In the genomic region with DNA sequence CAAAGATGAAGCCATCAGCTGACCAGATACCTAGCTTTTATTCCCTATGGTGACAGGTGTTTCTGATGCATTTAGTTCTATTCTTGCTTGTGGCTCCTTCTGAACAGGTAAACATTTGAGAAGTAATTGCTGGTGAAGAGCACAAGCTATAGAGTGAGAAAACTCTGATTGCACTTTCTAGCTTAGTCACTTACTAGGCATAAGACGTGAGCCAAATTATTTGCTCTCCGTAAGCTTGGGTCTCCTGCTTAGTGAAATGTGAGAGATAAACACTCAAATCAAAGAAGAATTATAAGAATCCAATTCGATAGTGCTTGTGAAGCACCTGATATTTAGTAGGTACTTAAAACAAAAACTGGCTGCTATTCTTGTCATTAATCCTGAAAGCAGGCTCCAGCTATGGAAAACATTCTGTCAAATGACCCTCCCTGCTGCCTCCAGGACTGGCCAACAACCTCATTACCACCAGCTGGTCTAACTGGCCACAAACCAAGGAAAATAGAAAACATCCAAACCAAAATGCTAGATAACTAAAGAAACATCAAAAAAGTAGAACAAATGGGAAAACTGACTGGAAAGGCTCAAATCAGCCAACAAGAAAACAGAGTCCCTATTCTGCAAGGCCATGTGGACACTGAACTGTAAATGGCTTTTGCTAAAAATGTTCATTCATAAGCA, we compare ENCODE assay signal across 29 cellular contexts.
A peak's percentile ranks its signal among the peaks of the same experiment; 100 is the strongest.
DNase-seq lines count a peak whose midpoint lies in the region; ATAC-seq and TF ChIP-seq lines count a peak whose summit lies in the region.
"Had no signal": no experiment of that assay in that cellular context is flagged by ENCODE, and none has a peak within 500 bp of the region (broad histone marks: within the 10 kb centered on the region; RNA-seq: fewer than 3 reads in every experiment).

No MANE protein-coding gene starts in this region.

- H3K4me1 Mint-ChIP-seq in CD14-positive monocyte: no peaks in the 10 kb centered on the region
- H3K4me1 Mint-ChIP-seq: activated CD4-positive, alpha-beta T cell treated with anti-CD3 and anti-CD28 coated beads, Interleukin-2, amount 10 ng/mL, durations not matched to agents 24 days and 14 days; activated naive CD8-positive, alpha-beta T cell treated with anti-CD3 and anti-CD28 coated beads, Interleukin-2, amount 10 ng/mL, durations not matched to agents 7 days and 5 days; immature natural killer cell; stimulated activated memory B cell treated with anti-CD40 and anti-IgM and Interleukin-4, amounts not matched to agents 10 μg/mL and 1 μg/mL and 100 μg/mL, for 72 hours had no signal

- TF ChIP-seq CTCF in heart right ventricle (IDR thresholded peaks at IDR 0.05) (no peak), ovary (IDR thresholded peaks at IDR 0.05) (no peak), sigmoid colon (IDR thresholded peaks at IDR 0.05) (no peak), CD14-positive monocyte (IDR thresholded peaks at IDR 0.05) (no peak)

- no peak overlapping the region for H3K4me3 ChIP-seq in heart right ventricle
- H3K4me3 ChIP-seq in ovary: no peak overlapping the region
- no peak overlapping the region for H3K4me3 ChIP-seq in sigmoid colon
- H3K4me3 ChIP-seq: colonic mucosa, GM23248, right lobe of liver, upper lobe of right lung had no signal

- H3K27me3 ChIP-seq in heart right ventricle (no peaks in the 10 kb centered on the region), ovary (no peaks in the 10 kb centered on the region), sigmoid colon (no peaks in the 10 kb centered on the region)
- H3K27me3 ChIP-seq: brain microvascular endothelial cell, colonic mucosa, foreskin keratinocyte, right lobe of liver, upper lobe of right lung had no signal

- no peaks in the 10 kb centered on the region for H3K36me3 ChIP-seq in heart right ventricle
- no peaks in the 10 kb centered on the region for H3K36me3 ChIP-seq in ovary
- no peaks in the 10 kb centered on the region for H3K36me3 ChIP-seq in sigmoid colon
- H3K36me3 ChIP-seq: brain microvascular endothelial cell, colonic mucosa, right lobe of liver, upper lobe of right lung had no signal

- H3K27me3 Mint-ChIP-seq in CD14-positive monocyte (ENCODE audit: low read depth in 3 of 3): no peaks in the 10 kb centered on the region
- H3K27me3 Mint-ChIP-seq: activated CD4-positive, alpha-beta T cell treated with anti-CD3 and anti-CD28 coated beads, Interleukin-2, amount 10 ng/mL, durations not matched to agents 24 days and 14 days; activated naive CD8-positive, alpha-beta T cell treated with anti-CD3 and anti-CD28 coated beads, Interleukin-2, amount 10 ng/mL, durations not matched to agents 7 days and 5 days; natural killer cell treated with Interleukin-12 subunit alpha and Interleukin-12 subunit beta and Interleukin-15 and Interleukin-18, amount 100 ng/mL, for 72 hours; stimulated activated memory B cell treated with anti-CD40 and anti-IgM and Interleukin-4, amounts not matched to agents 10 μg/mL and 1 μg/mL and 100 μg/mL, for 72 hours had no signal

- H3K9me3 ChIP-seq in heart right ventricle (no peaks in the 10 kb centered on the region), ovary (no peaks in the 10 kb centered on the region), sigmoid colon (no peaks in the 10 kb centered on the region)
- H3K9me3 ChIP-seq: colonic mucosa, right lobe of liver, upper lobe of right lung had no signal

- H3K9me3 Mint-ChIP-seq in CD14-positive monocyte: peaks cover 0 to 5% (median 2%) of the 10 kb centered on the region in 7 donors
- H3K9me3 Mint-ChIP-seq: activated CD4-positive, alpha-beta T cell treated with anti-CD3 and anti-CD28 coated beads, Interleukin-2, amount 10 ng/mL, durations not matched to agents 24 days and 14 days; activated naive CD8-positive, alpha-beta T cell treated with anti-CD3 and anti-CD28 coated beads, Interleukin-2, amount 10 ng/mL, durations not matched to agents 7 days and 5 days; stimulated activated memory B cell treated with anti-CD40 and anti-IgM and Interleukin-4, amounts not matched to agents 10 μg/mL and 1 μg/mL and 100 μg/mL, for 72 hours had no signal

- ATAC-seq in heart right ventricle: peak in 7 of 8 donors; percentile 55 to 87 (median 70)
- ATAC-seq: foreskin keratinocyte; natural killer cell treated with Interleukin-12 subunit alpha and Interleukin-12 subunit beta and Interleukin-15 and Interleukin-18, amount 100 ng/mL, for 72 hours; right lobe of liver; stimulated activated memory B cell treated with anti-CD40 and anti-IgM and Interleukin-4, amounts not matched to agents 10 μg/mL and 1 μg/mL and 100 μg/mL, for 72 hours; upper lobe of right lung had no signal

- 35 to 55% methylated on average over 3 of the region's 3 CpGs for WGBS in heart right ventricle, 2 donors
- WGBS in ovary, 3 donors: 8 to 16% (median 16%) methylated on average over 3 of the region's 3 CpGs
- WGBS in sigmoid colon, 2 donors: 70 to 73% methylated on average over 3 of the region's 3 CpGs

- no peak overlapping the region for H3K4me3 Mint-ChIP-seq in CD14-positive monocyte
- H3K4me3 Mint-ChIP-seq: activated CD4-positive, alpha-beta T cell treated with anti-CD3 and anti-CD28 coated beads, Interleukin-2, amount 10 ng/mL, durations not matched to agents 24 days and 14 days; activated naive CD8-positive, alpha-beta T cell treated with anti-CD3 and anti-CD28 coated beads, Interleukin-2, amount 10 ng/mL, durations not matched to agents 7 days and 5 days; immature natural killer cell; natural killer cell treated with Interleukin-12 subunit alpha and Interleukin-12 subunit beta and Interleukin-15 and Interleukin-18, amount 100 ng/mL, for 72 hours; stimulated activated memory B cell treated with anti-CD40 and anti-IgM and Interleukin-4, amounts not matched to agents 10 μg/mL and 1 μg/mL and 100 μg/mL, for 72 hours had no signal

- intact Hi-C loops in heart right ventricle (cut with DNase I) (loop anchor here in 1 of 10 donors (5.0 kb wide), 1 partner anchor 70 kb away; no protein-coding TSS in a partner anchor), ovary (cut with DNase I) (no loop called here), sigmoid colon (cut with DNase I) (no loop called here), CD14-positive monocyte (cut with micrococcal nuclease) (no loop called here)

- peak overlapping the region in 1 of 7 donors; percentile 61 for H3K27ac Mint-ChIP-seq in CD14-positive monocyte
- H3K27ac Mint-ChIP-seq: activated CD4-positive, alpha-beta T cell treated with anti-CD3 and anti-CD28 coated beads, Interleukin-2, amount 10 ng/mL, durations not matched to agents 24 days and 14 days; activated naive CD8-positive, alpha-beta T cell treated with anti-CD3 and anti-CD28 coated beads, Interleukin-2, amount 10 ng/mL, durations not matched to agents 7 days and 5 days; immature natural killer cell; natural killer cell treated with Interleukin-12 subunit alpha and Interleukin-12 subunit beta and Interleukin-15 and Interleukin-18, amount 100 ng/mL, for 72 hours; stimulated activated memory B cell treated with anti-CD40 and anti-IgM and Interleukin-4, amounts not matched to agents 10 μg/mL and 1 μg/mL and 100 μg/mL, for 72 hours had no signal

- no peaks in the 10 kb centered on the region for H3K36me3 Mint-ChIP-seq in CD14-positive monocyte
- H3K36me3 Mint-ChIP-seq: activated naive CD8-positive, alpha-beta T cell treated with anti-CD3 and anti-CD28 coated beads, Interleukin-2, amount 10 ng/mL, durations not matched to agents 7 days and 5 days; immature natural killer cell; natural killer cell treated with Interleukin-12 subunit alpha and Interleukin-12 subunit beta and Interleukin-15 and Interleukin-18, amount 100 ng/mL, for 72 hours; stimulated activated memory B cell treated with anti-CD40 and anti-IgM and Interleukin-4, amounts not matched to agents 10 μg/mL and 1 μg/mL and 100 μg/mL, for 72 hours had no signal

- H3K4me1 ChIP-seq in heart right ventricle (peaks cover 4 to 36% (median 16%) of the 10 kb centered on the region in 9 donors), ovary (ENCODE audit: insufficient read depth) (peaks cover 6% of the 10 kb centered on the region), sigmoid colon (peaks cover 0 to 12% (median 5%) of the 10 kb centered on the region in 4 donors)
- H3K4me1 ChIP-seq: colonic mucosa, foreskin keratinocyte, parathyroid adenoma, right lobe of liver, upper lobe of right lung had no signal

- TF ChIP-seq EP300 in ovary (IDR thresholded peaks at IDR 0.05): no peak
- TF ChIP-seq EP300 in sigmoid colon (IDR thresholded peaks at IDR 0.05): no peak

- TF ChIP-seq POLR2A in ovary (IDR thresholded peaks at IDR 0.05) (no peak), sigmoid colon (IDR thresholded peaks at IDR 0.05) (no peak)

- H3K27ac ChIP-seq in heart right ventricle: peak overlapping the region in 1 of 10 donors; percentile 23
- no peak overlapping the region for H3K27ac ChIP-seq in ovary
- H3K27ac ChIP-seq in sigmoid colon: no peak overlapping the region
- H3K27ac ChIP-seq: brain microvascular endothelial cell, colonic mucosa, foreskin keratinocyte, GM23248, HL-60, KMS-11, parathyroid adenoma, right lobe of liver, upper lobe of right lung had no signal

- DNase-seq in NCI-H446 (lab: John Stamatoyannopoulos, UW) (peak; percentile 47 to 68), astrocyte of the hippocampus (ENCODE audit: low read depth, low spot score) (peak; percentile 63), heart right ventricle (peak in 1 of 2 donors; percentile 36), ovary (peak in 4 of 5 donors; percentile 14 to 37 (median 17)), sigmoid colon (no peak), CD14-positive monocyte (ENCODE audit: low spot score) (no peak), iPS-NIHi11 (ENCODE audit: low spot score) (no peak)
- DNase-seq: activated CD4-positive, alpha-beta T cell treated with anti-CD3 and anti-CD28 coated beads, Interleukin-2, amount 10 ng/mL, durations not matched to agents 24 days and 14 days; activated gamma-delta T cell; activated naive CD8-positive, alpha-beta T cell treated with anti-CD3 and anti-CD28 coated beads, Interleukin-2, amount 10 ng/mL, durations not matched to agents 7 days and 5 days; activated T-cell treated with anti-CD3 and anti-CD28 coated beads, Interleukin-2, amount 50 U/mL, for 1 hour; brain microvascular endothelial cell; colonic mucosa; effector CD8-positive, alpha-beta T cell; foreskin keratinocyte; GM23248; hippocampal formation; immature natural killer cell; MM.1S; NCI-H146; NCI-H2107; right lobe of liver; stimulated activated CD4-positive, alpha-beta T cell treated with anti-CD3 and anti-CD28 coated beads, Interleukin-4, amount 100 ng/mL, for 4 hours; upper lobe of right lung had no signal

Comparison
In these comparisons a context has a peak if more than half of its experiments do, and no peak if none do; other contexts are left out.
1. DNase-seq: peak in NCI-H446 (2 of 2), astrocyte of the hippocampus (single experiment) and ovary (4 of 5); none in sigmoid colon (single experiment), CD14-positive monocyte (single experiment) and iPS-NIHi11 (single experiment).